In genomic region chr13:52010890-52011689, GRCh38 we compare ENCODE assay signal across 8 cellular contexts. TPM values are rescaled to one million over a fixed set of nuclear protein-coding genes. Genes with fewer than 3 reads are reported as not detected.
DNase-seq lines count a peak whose midpoint lies in the region; ATAC-seq and TF ChIP-seq lines count a peak whose summit lies in the region.

TSS of gene ATP7B (minus strand) at chr13:52011450. CDS start at chr13:52011337, 113 bp downstream.

- ATAC-seq in HG03571 (IDR thresholded peaks at IDR 0.05; ENCODE audit: unreplicated experiment) (peak; percentile 2), WTC11 (peak; percentile 53), HG03097 (IDR thresholded peaks at IDR 0.05; ENCODE audit: low FRiP score, unreplicated experiment) (no peak)

- peaks cover 16% of the 10 kb centered on the region for H3K9me3 Mint-ChIP-seq in WTC11

- peaks cover 26% of the 10 kb centered on the region for H3K27me3 Mint-ChIP-seq in WTC11 (ENCODE audit: low read depth)

- H3K27ac Mint-ChIP-seq in WTC11 = peak within 1 kb of the TSS; percentile 94

- H3K4me1 ChIP-seq in endocrine pancreas (ENCODE audit: control insufficient read depth, insufficient read depth, low read length) (peaks cover 15% of the 10 kb centered on the region), stomach (peaks cover 13 to 42% (median 34%) of the 10 kb centered on the region in 4 donors)

- in situ Hi-C loops in GM13976 (cut with MboI; ENCODE audit: low sequenced_read_pairs, unreplicated experiment) = no loop called here

- H3K9me3 ChIP-seq in endocrine pancreas (ENCODE audit: control insufficient read depth, low read length) = no peaks in the 10 kb centered on the region
- no peaks in the 10 kb centered on the region for H3K9me3 ChIP-seq in stomach

- no peak for TF ChIP-seq EP300 in stomach (IDR thresholded peaks at IDR 0.05)

- H3K4me1 Mint-ChIP-seq in WTC11 = peaks cover 24% of the 10 kb centered on the region

- no peak for TF ChIP-seq CTCF in GM13976 (IDR thresholded peaks at IDR 0.05; ENCODE audit: borderline replicate concordance, control extremely low read depth, extremely low read depth, insufficient read depth, missing control alignments)
- TF ChIP-seq CTCF in WTC11 (IDR thresholded peaks at IDR 0.05) = no peak
- TF ChIP-seq CTCF in stomach (IDR thresholded peaks at IDR 0.05) = peak in 1 of 7 experiments; percentile 4

- POLR2A ChIA-PET in WTC11 (lab: Charles Lee) = no interaction called here

- H3K36me3 Mint-ChIP-seq in WTC11 = peaks cover 18% of the 10 kb centered on the region

- H3K4me3 ChIP-seq in endocrine pancreas (ENCODE audit: control insufficient read depth, insufficient read depth, low read length) = peak within 1 kb of the TSS; percentile 100
- H3K4me3 ChIP-seq in stomach = peak within 1 kb of the TSS; percentile 74 to 99 (median 92)

- intact Hi-C loops in stomach (cut with DNase I; ENCODE audit: low total_unique reads) = no loop called here

- peak within 1 kb of the TSS; percentile 88 for H3K9ac ChIP-seq in endocrine pancreas (ENCODE audit: control insufficient read depth, insufficient read depth, low read length)

- TF ChIP-seq POLR2A in stomach (IDR thresholded peaks at IDR 0.05) = no peak

- peak within 1 kb of the TSS; percentile 77 to 83 (median 78) for H3K27ac ChIP-seq in stomach

- H3K4me3 Mint-ChIP-seq in WTC11 = peak within 1 kb of the TSS; percentile 96

- CTCF ChIA-PET in WTC11 (lab: Charles Lee) = no interaction called here

- 2 to 4% (median 3%) methylated on average over 32 to 49 of the region's 49 CpGs for WGBS in stomach, 5 donors

- H3K27me3 ChIP-seq in endocrine pancreas (ENCODE audit: control insufficient read depth, insufficient read depth, low read length) = no peaks in the 10 kb centered on the region
- H3K27me3 ChIP-seq in stomach = peaks cover 0 to 7% (median 0%) of the 10 kb centered on the region in 3 donors

- DNase-seq in GM13976 (ENCODE audit: low spot score) (peak; percentile 57), WTC11 (ENCODE audit: low spot score) (peak; percentile 62), mucosa of gallbladder (ENCODE audit: low spot score) (no peak), stomach (no peak), pons (ENCODE audit: low spot score) (no peak)

- no peaks in the 10 kb centered on the region for H3K36me3 ChIP-seq in endocrine pancreas (ENCODE audit: control insufficient read depth, insufficient read depth, low read length)
- H3K36me3 ChIP-seq in stomach = peaks cover 0 to 7% (median 3%) of the 10 kb centered on the region in 4 donors

TF ChIP-seq in WTC11, 78 proteins besides CTCF, POLR2A, EP300 and RAD21:
- TF ChIP-seq ZNF263 (CRISPR knock-in tag; IDR thresholded peaks at IDR 0.05; ENCODE audit: low read depth) = no peak
- peak; percentile 69; the same call in 1 of the 2 replicates for TF ChIP-seq TP53 (CRISPR knock-in tag; IDR thresholded peaks at IDR 0.05)

RNA-seq across cellular contexts. Expression of gene ATP7B, which starts in this region (rescaled TPM):
- total RNA-seq in WTC11 (2021) (10.2 to 11.8 TPM (median 11.6 TPM) in 3 replicates), mucosa of gallbladder (54.9 TPM), stomach (10 to 100 TPM in 2 of 5 donors, 1 to 10 TPM in 3; 1.2 to 21.0 (median 8.4) TPM)
- polyA plus RNA-seq in stomach = 1 to 10 TPM in 1 of 3 donors, under 1 TPM in 2; 0.62 to 1.5 (median 0.98) TPM

Comparison
In these comparisons a context has a peak if more than half of its experiments do, and no peak if none do; other contexts are left out.
1. DNase-seq: peak in GM13976 (single experiment) and WTC11 (single experiment); none in mucosa of gallbladder (single experiment), stomach (single experiment) and pons (single experiment).